In genomic region chr6:37876843-37877242, GRCh38 we compare ENCODE assay signal across 15 cellular contexts. TPM values are rescaled to one million over a fixed set of nuclear protein-coding genes. Genes with fewer than 3 reads are reported as not detected.
DNase-seq lines count a peak whose midpoint lies in the region; ATAC-seq and TF ChIP-seq lines count a peak whose summit lies in the region.
"Had no signal": no experiment of that assay in that cellular context is flagged by ENCODE, and none has a peak within 500 bp of the region (broad histone marks: within the 10 kb centered on the region; RNA-seq: fewer than 3 reads in every experiment).

No MANE protein-coding gene starts in this region.

- H3K27ac Mint-ChIP-seq in natural killer cell (peak overlapping the region; percentile 39 to 44), T-helper 17 cell (peak overlapping the region; percentile 75), nephron progenitor cell (peak overlapping the region; percentile 30)
- H3K27ac Mint-ChIP-seq in natural killer cell treated with Interleukin-12 subunit alpha and Interleukin-12 subunit beta and Interleukin-15 and Interleukin-18, amount 100 ng/mL, for 72 hours = peak overlapping the region in 1 of 2 donors; percentile 7
- peak overlapping the region; percentile 26 for H3K27ac Mint-ChIP-seq in stimulated activated memory B cell treated with anti-CD40 and anti-IgM and Interleukin-4, amounts not matched to agents 10 μg/mL and 1 μg/mL and 100 μg/mL, for 72 hours
- H3K27ac Mint-ChIP-seq: CD8-positive, alpha-beta T cell; HFFc6 had no signal

- H3K4me3 Mint-ChIP-seq in natural killer cell = no peak overlapping the region
- no peak overlapping the region for H3K4me3 Mint-ChIP-seq in natural killer cell treated with Interleukin-12 subunit alpha and Interleukin-12 subunit beta and Interleukin-15 and Interleukin-18, amount 100 ng/mL, for 72 hours
- no peak overlapping the region for H3K4me3 Mint-ChIP-seq in T-helper 17 cell
- H3K4me3 Mint-ChIP-seq in nephron progenitor cell = no peak overlapping the region
- H3K4me3 Mint-ChIP-seq in stimulated activated memory B cell treated with anti-CD40 and anti-IgM and Interleukin-4, amounts not matched to agents 10 μg/mL and 1 μg/mL and 100 μg/mL, for 72 hours = no peak overlapping the region
- H3K4me3 Mint-ChIP-seq: CD8-positive, alpha-beta T cell; HFFc6 had no signal

- intact Hi-C loops in natural killer cell (cut with micrococcal nuclease) = no loop called here

- ATAC-seq in natural killer cell = no peak
- no peak for ATAC-seq in natural killer cell treated with Interleukin-12 subunit alpha and Interleukin-12 subunit beta and Interleukin-15 and Interleukin-18, amount 100 ng/mL, for 72 hours
- ATAC-seq in T-helper 17 cell = no peak
- ATAC-seq in stimulated activated memory B cell treated with anti-CD40 and anti-IgM and Interleukin-4, amounts not matched to agents 10 μg/mL and 1 μg/mL and 100 μg/mL, for 72 hours = no peak
- ATAC-seq: CD8-positive, alpha-beta T cell had no signal

- H3K4me1 Mint-ChIP-seq in natural killer cell (peaks cover 74 to 83% of the 10 kb centered on the region in 2 donors), T-helper 17 cell (peaks cover 47% of the 10 kb centered on the region), nephron progenitor cell (peaks cover 43% of the 10 kb centered on the region)
- H3K4me1 Mint-ChIP-seq in natural killer cell treated with Interleukin-12 subunit alpha and Interleukin-12 subunit beta and Interleukin-15 and Interleukin-18, amount 100 ng/mL, for 72 hours (ENCODE audit: low read depth in 2 of 2) = peaks cover 67 to 73% of the 10 kb centered on the region in 2 donors
- H3K4me1 Mint-ChIP-seq in stimulated activated memory B cell treated with anti-CD40 and anti-IgM and Interleukin-4, amounts not matched to agents 10 μg/mL and 1 μg/mL and 100 μg/mL, for 72 hours = peaks cover 75% of the 10 kb centered on the region

- no peaks in the 10 kb centered on the region for H3K9me3 Mint-ChIP-seq in natural killer cell
- no peaks in the 10 kb centered on the region for H3K9me3 Mint-ChIP-seq in natural killer cell treated with Interleukin-12 subunit alpha and Interleukin-12 subunit beta and Interleukin-15 and Interleukin-18, amount 100 ng/mL, for 72 hours
- peaks cover 19% of the 10 kb centered on the region for H3K9me3 Mint-ChIP-seq in nephron progenitor cell
- no peaks in the 10 kb centered on the region for H3K9me3 Mint-ChIP-seq in stimulated activated memory B cell treated with anti-CD40 and anti-IgM and Interleukin-4, amounts not matched to agents 10 μg/mL and 1 μg/mL and 100 μg/mL, for 72 hours
- H3K9me3 Mint-ChIP-seq: HFFc6 had no signal

- no peak for DNase-seq in natural killer cell
- DNase-seq in natural killer cell treated with Interleukin-12 subunit alpha and Interleukin-12 subunit beta and Interleukin-15 and Interleukin-18, amount 100 ng/mL, for 72 hours (ENCODE audit: low spot score) = no peak
- DNase-seq in T-helper 17 cell = no peak
- no peak for DNase-seq in nephron progenitor cell
- DNase-seq in DMS79 treated with DMSO at 0.1 percent for 48 hours (lab: John Stamatoyannopoulos, UW) = no peak
- no peak for DNase-seq in stimulated activated CD4-positive, alpha-beta T cell treated with anti-CD3 and anti-CD28 coated beads, Interleukin-1b, Interleukin-23, amount 100 ng/mL, for 48 hours
- no peak for DNase-seq in NCI-H2081 (lab: John Stamatoyannopoulos, UW)
- DNase-seq: 8988T; Calu3; CD8-positive, alpha-beta T cell; DND-41; EL; HFFc6 had no signal

- H3K27me3 Mint-ChIP-seq in natural killer cell (ENCODE audit: low read depth in 2 of 2) (no peaks in the 10 kb centered on the region), T-helper 17 cell (no peaks in the 10 kb centered on the region), nephron progenitor cell (ENCODE audit: low read depth, poor library complexity) (no peaks in the 10 kb centered on the region)
- H3K27me3 Mint-ChIP-seq in natural killer cell treated with Interleukin-12 subunit alpha and Interleukin-12 subunit beta and Interleukin-15 and Interleukin-18, amount 100 ng/mL, for 72 hours = no peaks in the 10 kb centered on the region
- no peaks in the 10 kb centered on the region for H3K27me3 Mint-ChIP-seq in stimulated activated memory B cell treated with anti-CD40 and anti-IgM and Interleukin-4, amounts not matched to agents 10 μg/mL and 1 μg/mL and 100 μg/mL, for 72 hours

- H3K9me3 ChIP-seq in T-helper 17 cell (ENCODE audit: control insufficient read depth, low read length, poor library complexity, severe bottlenecking) = no peaks in the 10 kb centered on the region
- H3K9me3 ChIP-seq: HAP-1 had no signal

- no peak for TF ChIP-seq CTCF in natural killer cell (IDR thresholded peaks at IDR 0.05)
- no peak for TF ChIP-seq CTCF in nephron progenitor cell (IDR thresholded peaks at IDR 0.05)

- no peaks in the 10 kb centered on the region for H3K36me3 Mint-ChIP-seq in natural killer cell
- no peaks in the 10 kb centered on the region for H3K36me3 Mint-ChIP-seq in natural killer cell treated with Interleukin-12 subunit alpha and Interleukin-12 subunit beta and Interleukin-15 and Interleukin-18, amount 100 ng/mL, for 72 hours
- peaks cover 4% of the 10 kb centered on the region for H3K36me3 Mint-ChIP-seq in T-helper 17 cell (ENCODE audit: low read depth)
- H3K36me3 Mint-ChIP-seq in nephron progenitor cell (ENCODE audit: low read depth) = peaks cover 21% of the 10 kb centered on the region
- H3K36me3 Mint-ChIP-seq in stimulated activated memory B cell treated with anti-CD40 and anti-IgM and Interleukin-4, amounts not matched to agents 10 μg/mL and 1 μg/mL and 100 μg/mL, for 72 hours = peaks cover 10% of the 10 kb centered on the region

RNA-seq across cellular contexts. Expression of gene ZFAND3, which starts 57.3 kb away (rescaled TPM):
- 10 to 100 TPM; 87.7 to 97.4 (median 90.1) TPM for total RNA-seq in natural killer cell
- 100 to 1,000 TPM in 1 of 2 donors, 10 to 100 TPM in 1; 51.0 to 100 TPM for total RNA-seq in natural killer cell treated with Interleukin-12 subunit alpha and Interleukin-12 subunit beta and Interleukin-15 and Interleukin-18, amount 100 ng/mL, for 72 hours
- total RNA-seq in T-helper 17 cell = 10 to 100 TPM; 48.6 to 61.0 TPM
